ENCODE assay signal across 21 cellular contexts in genomic region chr15:37124330-37124729, GRCh38. TPM values are rescaled to one million over a fixed set of nuclear protein-coding genes. Genes with fewer than 3 reads are reported as not detected.
"Had no signal": no experiment of that assay in that cellular context is flagged by ENCODE, and none has a peak within 500 bp of the region (broad histone marks: within the 10 kb centered on the region; RNA-seq: fewer than 3 reads in every experiment).

No MANE protein-coding gene starts in this region.

- H3K4me1 ChIP-seq: gastrocnemius medialis, left lung, psoas muscle, spleen, testis, tibial artery, upper lobe of left lung had no signal

- H3K4me3 ChIP-seq: coronary artery, gastrocnemius medialis, heart left ventricle, hepatocyte, left lung, psoas muscle, skin epidermis, spleen, testis, tibial artery, upper lobe of left lung had no signal

- H3K27me3 ChIP-seq: heart left ventricle, left lung, testis, tibial artery, upper lobe of left lung had no signal

- H3K27ac ChIP-seq: coronary artery, gastrocnemius medialis, heart left ventricle, hepatocyte, left lung, psoas muscle, skin epidermis, spleen, testis, tibial artery, upper lobe of left lung had no signal

- ATAC-seq: gastrocnemius medialis; heart left ventricle; left lung; naive thymus-derived CD4-positive, alpha-beta T cell; psoas muscle; right cardiac atrium; stimulated activated memory B cell treated with anti-CD40 and anti-IgM and Interleukin-4, amounts not matched to agents 10 μg/mL and 1 μg/mL and 100 μg/mL, for 72 hours; stimulated activated naive CD8-positive, alpha-beta T cell treated with anti-CD3 and anti-CD28 coated beads, Interleukin-15, Interleukin-2, amounts not matched to agents 100 U/mL and 50 U/mL, for 24 hours had no signal

- H3K9me3 ChIP-seq: gastrocnemius medialis, heart left ventricle, left lung, psoas muscle, spleen, testis, tibial artery, upper lobe of left lung had no signal

- H3K36me3 ChIP-seq: gastrocnemius medialis, heart left ventricle, left lung, spleen, tibial artery, upper lobe of left lung had no signal

- DNase-seq: dermis blood vessel endothelial cell; foreskin fibroblast; gastrocnemius medialis; heart left ventricle; kidney; left lung; midbrain; naive thymus-derived CD4-positive, alpha-beta T cell; nephron progenitor cell; psoas muscle; right cardiac atrium; spleen; stimulated activated CD4-positive, alpha-beta T cell treated with anti-CD3 and anti-CD28 coated beads, Interleukin-4, amount 100 ng/mL, for 4 hours; stimulated activated naive CD8-positive, alpha-beta T cell treated with anti-CD3 and anti-CD28 coated beads, Interleukin-15, Interleukin-2, amounts not matched to agents 100 U/mL and 50 U/mL, for 24 hours; testis; tibial artery; upper lobe of left lung had no signal

RNA-seq across cellular contexts. Expression of gene MEIS2, which starts 24.0 kb away (rescaled TPM):
- polyA plus RNA-seq: naive thymus-derived CD4-positive, alpha-beta T cell had no signal
